ENCODE assay signal across 1 cellular context in the genomic region with DNA sequence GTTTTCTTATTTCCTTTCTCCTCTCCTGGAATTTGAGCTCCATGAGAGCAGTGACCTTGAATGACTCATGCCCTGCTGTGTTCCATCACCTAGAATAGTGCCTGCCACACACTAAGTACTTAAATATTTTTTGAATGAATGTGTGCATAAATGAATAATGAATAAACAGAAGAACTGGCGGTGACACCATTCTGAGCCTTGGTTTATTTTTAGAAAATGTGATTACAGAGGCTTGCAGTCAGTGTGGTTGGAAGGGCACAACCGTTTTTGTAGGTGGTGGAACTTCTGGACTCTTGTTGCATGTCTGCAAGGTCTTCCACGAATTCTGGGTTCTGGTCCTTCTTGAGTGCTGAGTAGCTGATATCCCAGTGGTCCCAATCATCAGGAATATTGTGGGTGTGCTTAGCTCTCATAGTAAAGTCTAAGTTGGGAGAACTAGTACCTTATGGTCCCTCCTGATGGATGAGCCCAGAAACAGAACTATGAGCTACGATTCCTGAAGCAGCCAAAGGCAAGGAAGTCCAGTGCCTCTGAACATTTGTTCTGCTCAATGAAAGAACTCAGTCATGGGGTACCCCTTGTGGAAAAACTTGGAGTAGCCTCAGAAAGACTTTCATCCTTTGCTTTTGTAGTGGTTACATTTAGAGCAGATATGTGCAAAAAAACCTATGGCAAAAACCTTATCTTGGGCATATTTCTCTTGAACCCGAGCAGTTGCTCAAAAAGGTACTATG.
TF ChIP-seq lines count a peak whose summit lies in the region.

No MANE protein-coding gene starts in this region.

TF ChIP-seq in HEK293, 187 proteins besides CTCF, POLR2A, EP300 and RAD21 (continued from another document and continues in another):
- TF ChIP-seq, protein P1, sequence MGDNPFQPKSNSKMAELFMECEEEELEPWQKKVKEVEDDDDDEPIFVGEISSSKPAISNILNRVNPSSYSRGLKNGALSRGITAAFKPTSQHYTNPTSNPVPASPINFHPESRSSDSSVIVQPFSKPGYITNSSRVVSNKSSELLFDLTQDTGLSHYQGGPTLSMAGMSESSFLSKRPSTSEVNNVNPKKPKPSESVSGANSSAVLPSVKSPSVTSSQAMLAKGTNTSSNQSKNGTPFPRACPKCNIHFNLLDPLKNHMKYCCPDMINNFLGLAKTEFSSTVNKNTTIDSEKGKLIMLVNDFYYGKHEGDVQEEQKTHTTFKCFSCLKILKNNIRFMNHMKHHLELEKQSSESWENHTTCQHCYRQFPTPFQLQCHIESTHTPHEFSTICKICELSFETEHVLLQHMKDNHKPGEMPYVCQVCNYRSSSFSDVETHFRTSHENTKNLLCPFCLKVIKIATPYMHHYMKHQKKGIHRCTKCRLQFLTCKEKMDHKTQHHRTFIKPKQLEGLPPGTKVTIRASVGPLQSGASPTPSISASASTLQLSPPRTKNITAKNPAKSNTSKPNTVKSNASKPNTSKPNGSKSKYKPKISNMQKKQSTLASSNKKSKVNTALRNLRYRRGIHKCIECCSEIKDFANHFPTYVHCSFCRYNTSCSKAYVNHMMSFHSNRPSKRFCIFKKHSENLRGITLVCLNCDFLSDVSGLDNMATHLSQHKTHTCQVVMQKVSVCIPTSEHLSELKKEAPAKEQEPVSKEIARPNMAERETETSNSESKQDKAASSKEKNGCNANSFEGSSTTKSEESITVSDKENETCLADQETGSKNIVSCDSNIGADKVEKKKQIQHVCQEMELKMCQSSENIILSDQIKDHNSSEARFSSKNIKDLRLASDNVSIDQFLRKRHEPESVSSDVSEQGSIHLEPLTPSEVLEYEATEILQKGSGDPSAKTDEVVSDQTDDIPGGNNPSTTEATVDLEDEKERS (tag by site-specific recombination; IDR thresholded peaks at IDR 0.05): no peak
- TF ChIP-seq ZNF121 (tag by site-specific recombination; IDR thresholded peaks at IDR 0.05): no peak
- TF ChIP-seq, protein P2, sequence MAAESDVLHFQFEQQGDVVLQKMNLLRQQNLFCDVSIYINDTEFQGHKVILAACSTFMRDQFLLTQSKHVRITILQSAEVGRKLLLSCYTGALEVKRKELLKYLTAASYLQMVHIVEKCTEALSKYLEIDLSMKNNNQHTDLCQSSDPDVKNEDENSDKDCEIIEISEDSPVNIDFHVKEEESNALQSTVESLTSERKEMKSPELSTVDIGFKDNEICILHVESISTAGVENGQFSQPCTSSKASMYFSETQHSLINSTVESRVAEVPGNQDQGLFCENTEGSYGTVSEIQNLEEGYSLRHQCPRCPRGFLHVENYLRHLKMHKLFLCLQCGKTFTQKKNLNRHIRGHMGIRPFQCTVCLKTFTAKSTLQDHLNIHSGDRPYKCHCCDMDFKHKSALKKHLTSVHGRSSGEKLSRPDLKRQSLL (tag by site-specific recombination; IDR thresholded peaks at IDR 0.05): no peak
- no peak for TF ChIP-seq ZNF777 (tag by site-specific recombination; IDR thresholded peaks at IDR 0.05; ENCODE audit: borderline replicate concordance)
- TF ChIP-seq ZNF639 (tag by site-specific recombination; IDR thresholded peaks at IDR 0.05): no peak
- TF ChIP-seq WT1 (tag by site-specific recombination; IDR thresholded peaks at IDR 0.05): no peak
- TF ChIP-seq ZNF560 (tag by site-specific recombination; IDR thresholded peaks at IDR 0.05; ENCODE audit: borderline replicate concordance): no peak
- no peak for TF ChIP-seq ZNF510 (tag by site-specific recombination; IDR thresholded peaks at IDR 0.05; ENCODE audit: insufficient replicate concordance)
- no peak for TF ChIP-seq GLIS2 (tag by site-specific recombination; IDR thresholded peaks at IDR 0.05)
- TF ChIP-seq ZNF791 (tag by site-specific recombination; IDR thresholded peaks at IDR 0.05): no peak
- no peak for TF ChIP-seq ZNF138 (tag by site-specific recombination; IDR thresholded peaks at IDR 0.05; ENCODE audit: borderline replicate concordance)
- no peak for TF ChIP-seq ZNF239 (tag by site-specific recombination; IDR thresholded peaks at IDR 0.05)
- no peak for TF ChIP-seq ZNF521 (tag by site-specific recombination; IDR thresholded peaks at IDR 0.05)
- TF ChIP-seq ZNF398 (tag by site-specific recombination; IDR thresholded peaks at IDR 0.05): no peak
- TF ChIP-seq ZNF792 (tag by site-specific recombination; IDR thresholded peaks at IDR 0.05): no peak
- TF ChIP-seq ZNF174 (tag by site-specific recombination; IDR thresholded peaks at IDR 0.05): no peak
- TF ChIP-seq ZNF701 (tag by site-specific recombination; IDR thresholded peaks at IDR 0.05): no peak
- no peak for TF ChIP-seq ZNF404 (tag by site-specific recombination; IDR thresholded peaks at IDR 0.05)
- no peak for TF ChIP-seq OSR2 (tag by site-specific recombination; IDR thresholded peaks at IDR 0.05)
- TF ChIP-seq ZNF175 (tag by site-specific recombination; IDR thresholded peaks at IDR 0.05): no peak
- TF ChIP-seq KLF8 (tag by site-specific recombination; IDR thresholded peaks at IDR 0.05): 0 out of 2 replicates have a peak, but pooled peaks have one; percentile 40
- TF ChIP-seq HOXA7 (CRISPR knock-in tag; IDR thresholded peaks at IDR 0.05; ENCODE audit: borderline replicate concordance): no peak
- TF ChIP-seq ZNF677 (tag by site-specific recombination; IDR thresholded peaks at IDR 0.05): no peak
- peak; percentile 51; the same call in 1 of the 2 replicates for TF ChIP-seq GLIS1 (tag by site-specific recombination; IDR thresholded peaks at IDR 0.05)
- no peak for TF ChIP-seq RBAK (tag by site-specific recombination; IDR thresholded peaks at IDR 0.05)
- TF ChIP-seq ZBTB17 (tag by site-specific recombination; IDR thresholded peaks at IDR 0.05): no peak
- no peak for TF ChIP-seq GFI1B (tag by site-specific recombination; IDR thresholded peaks at IDR 0.05)
- no peak for TF ChIP-seq ZNF530 (tag by site-specific recombination; IDR thresholded peaks at IDR 0.05; ENCODE audit: low read depth)
- TF ChIP-seq, protein P3, sequence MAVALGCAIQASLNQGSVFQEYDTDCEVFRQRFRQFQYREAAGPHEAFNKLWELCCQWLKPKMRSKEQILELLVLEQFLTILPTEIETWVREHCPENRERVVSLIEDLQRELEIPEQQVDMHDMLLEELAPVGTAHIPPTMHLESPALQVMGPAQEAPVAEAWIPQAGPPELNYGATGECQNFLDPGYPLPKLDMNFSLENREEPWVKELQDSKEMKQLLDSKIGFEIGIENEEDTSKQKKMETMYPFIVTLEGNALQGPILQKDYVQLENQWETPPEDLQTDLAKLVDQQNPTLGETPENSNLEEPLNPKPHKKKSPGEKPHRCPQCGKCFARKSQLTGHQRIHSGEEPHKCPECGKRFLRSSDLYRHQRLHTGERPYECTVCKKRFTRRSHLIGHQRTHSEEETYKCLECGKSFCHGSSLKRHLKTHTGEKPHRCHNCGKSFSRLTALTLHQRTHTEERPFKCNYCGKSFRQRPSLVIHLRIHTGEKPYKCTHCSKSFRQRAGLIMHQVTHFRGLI (tag by site-specific recombination; IDR thresholded peaks at IDR 0.05): no peak
- TF ChIP-seq, protein P4, sequence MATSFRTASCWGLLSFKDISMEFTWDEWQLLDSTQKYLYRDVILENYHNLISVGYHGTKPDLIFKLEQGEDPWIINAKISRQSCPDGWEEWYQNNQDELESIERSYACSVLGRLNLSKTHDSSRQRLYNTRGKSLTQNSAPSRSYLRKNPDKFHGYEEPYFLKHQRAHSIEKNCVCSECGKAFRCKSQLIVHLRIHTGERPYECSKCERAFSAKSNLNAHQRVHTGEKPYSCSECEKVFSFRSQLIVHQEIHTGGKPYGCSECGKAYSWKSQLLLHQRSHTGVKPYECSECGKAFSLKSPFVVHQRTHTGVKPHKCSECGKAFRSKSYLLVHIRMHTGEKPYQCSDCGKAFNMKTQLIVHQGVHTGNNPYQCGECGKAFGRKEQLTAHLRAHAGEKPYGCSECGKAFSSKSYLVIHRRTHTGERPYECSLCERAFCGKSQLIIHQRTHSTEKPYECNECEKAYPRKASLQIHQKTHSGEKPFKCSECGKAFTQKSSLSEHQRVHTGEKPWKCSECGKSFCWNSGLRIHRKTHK (tag by site-specific recombination; IDR thresholded peaks at IDR 0.05): no peak
- TF ChIP-seq TCF7L2 (IDR thresholded peaks at IDR 0.05; ENCODE audit: borderline replicate concordance, low read depth, low read length): no peak
- no peak for TF ChIP-seq ZSCAN16 (tag by site-specific recombination; IDR thresholded peaks at IDR 0.05)
- no peak for TF ChIP-seq FEZF1 (tag by site-specific recombination; IDR thresholded peaks at IDR 0.05)
- TF ChIP-seq ZNF629 (tag by site-specific recombination; IDR thresholded peaks at IDR 0.05): peak; percentile 77
- TF ChIP-seq ZNF529 (tag by site-specific recombination; IDR thresholded peaks at IDR 0.05; ENCODE audit: insufficient replicate concordance): no peak
- TF ChIP-seq, protein P5, sequence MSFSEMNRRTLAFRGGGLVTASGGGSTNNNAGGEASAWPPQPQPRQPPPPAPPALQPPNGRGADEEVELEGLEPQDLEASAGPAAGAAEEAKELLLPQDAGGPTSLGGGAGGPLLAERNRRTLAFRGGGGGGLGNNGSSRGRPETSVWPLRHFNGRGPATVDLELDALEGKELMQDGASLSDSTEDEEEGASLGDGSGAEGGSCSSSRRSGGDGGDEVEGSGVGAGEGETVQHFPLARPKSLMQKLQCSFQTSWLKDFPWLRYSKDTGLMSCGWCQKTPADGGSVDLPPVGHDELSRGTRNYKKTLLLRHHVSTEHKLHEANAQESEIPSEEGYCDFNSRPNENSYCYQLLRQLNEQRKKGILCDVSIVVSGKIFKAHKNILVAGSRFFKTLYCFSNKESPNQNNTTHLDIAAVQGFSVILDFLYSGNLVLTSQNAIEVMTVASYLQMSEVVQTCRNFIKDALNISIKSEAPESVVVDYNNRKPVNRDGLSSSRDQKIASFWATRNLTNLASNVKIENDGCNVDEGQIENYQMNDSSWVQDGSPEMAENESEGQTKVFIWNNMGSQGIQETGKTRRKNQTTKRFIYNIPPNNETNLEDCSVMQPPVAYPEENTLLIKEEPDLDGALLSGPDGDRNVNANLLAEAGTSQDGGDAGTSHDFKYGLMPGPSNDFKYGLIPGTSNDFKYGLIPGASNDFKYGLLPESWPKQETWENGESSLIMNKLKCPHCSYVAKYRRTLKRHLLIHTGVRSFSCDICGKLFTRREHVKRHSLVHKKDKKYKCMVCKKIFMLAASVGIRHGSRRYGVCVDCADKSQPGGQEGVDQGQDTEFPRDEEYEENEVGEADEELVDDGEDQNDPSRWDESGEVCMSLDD (tag by site-specific recombination; IDR thresholded peaks at IDR 0.05): no peak
- TF ChIP-seq, protein P6, sequence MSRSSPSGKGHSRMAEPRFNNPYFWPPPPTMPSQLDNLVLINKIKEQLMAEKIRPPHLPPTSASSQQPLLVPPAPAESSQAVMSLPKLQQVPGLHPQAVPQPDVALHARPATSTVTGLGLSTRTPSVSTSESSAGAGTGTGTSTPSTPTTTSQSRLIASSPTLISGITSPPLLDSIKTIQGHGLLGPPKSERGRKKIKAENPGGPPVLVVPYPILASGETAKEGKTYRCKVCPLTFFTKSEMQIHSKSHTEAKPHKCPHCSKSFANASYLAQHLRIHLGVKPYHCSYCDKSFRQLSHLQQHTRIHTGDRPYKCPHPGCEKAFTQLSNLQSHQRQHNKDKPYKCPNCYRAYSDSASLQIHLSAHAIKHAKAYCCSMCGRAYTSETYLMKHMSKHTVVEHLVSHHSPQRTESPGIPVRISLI (tag by site-specific recombination; IDR thresholded peaks at IDR 0.05): no peak
- TF ChIP-seq ZNF426 (tag by site-specific recombination; IDR thresholded peaks at IDR 0.05): no peak
- 0 out of 2 replicates have a peak, but pooled peaks have one; percentile 65 for TF ChIP-seq ZNF184 (tag by site-specific recombination; IDR thresholded peaks at IDR 0.05)
- no peak for TF ChIP-seq YY2 (tag by site-specific recombination; IDR thresholded peaks at IDR 0.05)
- no peak for TF ChIP-seq ZNF785 (tag by site-specific recombination; IDR thresholded peaks at IDR 0.05)
